In genomic region chr5:139675213-139675612, GRCh38 we compare ENCODE assay signal across 13 cellular contexts. TPM values are rescaled to one million over a fixed set of nuclear protein-coding genes. Genes with fewer than 3 reads are reported as not detected.
DNase-seq lines count a peak whose midpoint lies in the region; FAIRE-seq and TF ChIP-seq lines count a peak whose summit lies in the region.
"Had no signal": no experiment of that assay in that cellular context is flagged by ENCODE, and none has a peak within 500 bp of the region (broad histone marks: within the 10 kb centered on the region; RNA-seq: fewer than 3 reads in every experiment).

No MANE protein-coding gene starts in this region.

- DNase-seq in A673 (ENCODE audit: low spot score) = no peak
- DNase-seq in glomerular visceral epithelial cell (ENCODE audit: extremely low spot score) = peak; percentile 67
- no peak for DNase-seq in osteocyte (ENCODE audit: extremely low spot score, unreplicated experiment)
- no peak for DNase-seq in small intestine
- no peak for DNase-seq in 8988T
- no peak for DNase-seq in CD4-positive, alpha-beta memory T cell
- DNase-seq in AG20443 (ENCODE audit: low spot score) = no peak
- DNase-seq: activated CD4-positive, alpha-beta memory T cell treated with anti-CD3 and anti-CD28 coated beads for 36 hours; GOT3; mesendoderm; stimulated activated CD4-positive, alpha-beta T cell treated with anti-CD3 and anti-CD28 coated beads, Interleukin-4, amount 100 ng/mL, for 24 hours had no signal

- TF ChIP-seq CTCF in A673 (conservative IDR thresholded peaks at IDR 0.05; ENCODE audit: low read depth, low read length) = no peak
- TF ChIP-seq CTCF in OCI-LY1 (IDR thresholded peaks at IDR 0.05; ENCODE audit: low read length) = no peak
- TF ChIP-seq CTCF in osteocyte (IDR thresholded peaks at IDR 0.05) = no peak

- CTCF ChIA-PET in A673 (lab: Charles Lee) = interaction anchor here (0.6 kb wide), 1 partner anchor 91 kb away, joined by 3 read pairs; no protein-coding TSS in a partner anchor
- CTCF ChIA-PET in CD4-positive, alpha-beta memory T cell (lab: Charles Lee; ENCODE audit: partially characterized antibody) = no interaction called here

- H4K20me1 ChIP-seq in OCI-LY1 (ENCODE audit: insufficient read depth, low read length) = no peaks in the 10 kb centered on the region

- H3K4me1 ChIP-seq in A673 (ENCODE audit: insufficient read depth, low read length, poor library complexity, severe bottlenecking) = peaks cover 11% of the 10 kb centered on the region
- peaks cover 48% of the 10 kb centered on the region for H3K4me1 ChIP-seq in OCI-LY1 (ENCODE audit: insufficient read depth, low read length, severe bottlenecking)
- H3K4me1 ChIP-seq in small intestine (ENCODE audit: control insufficient read depth in 2 of 2, insufficient read depth in 1 of 2, low read depth in 1 of 2, low read length in 1 of 2) = no peaks in the 10 kb centered on the region
- H3K4me1 ChIP-seq in CD4-positive, alpha-beta memory T cell (ENCODE audit: insufficient read depth, low read length) = peaks cover 4% of the 10 kb centered on the region

- intact Hi-C loops in A673 (cut with micrococcal nuclease; ENCODE audit: unreplicated experiment) = no loop called here
- intact Hi-C loops in CD4-positive, alpha-beta memory T cell (cut with micrococcal nuclease) = no loop called here

- POLR2A ChIA-PET in A673 (lab: Charles Lee; ENCODE audit: low non-redundant PET) = no interaction called here
- POLR2A ChIA-PET in CD4-positive, alpha-beta memory T cell (lab: Charles Lee; ENCODE audit: partially characterized antibody) = no interaction called here

- peaks cover 88% of the 10 kb centered on the region for H3K4me1 Mint-ChIP-seq in osteocyte (ENCODE audit: unreplicated experiment)
- H3K4me1 Mint-ChIP-seq in CD4-positive, alpha-beta memory T cell = peaks cover 0 to 6% (median 5%) of the 10 kb centered on the region in 4 donors
- H3K4me1 Mint-ChIP-seq: activated T-helper 17 cell treated with anti-CD3 and anti-CD28 coated beads, Interleukin-2, amount 50 U/mL, for 72 hours had no signal

- H3K27ac ChIP-seq in A673 (ENCODE audit: low read depth, low read length, poor library complexity, severe bottlenecking) (peak overlapping the region; percentile 30), OCI-LY1 (ENCODE audit: low read depth, low read length, poor library complexity, severe bottlenecking) (peak overlapping the region; percentile 59), small intestine (ENCODE audit: low read depth in 1 of 2, low read length in 1 of 2) (no peak overlapping the region)
- no peak overlapping the region for H3K27ac ChIP-seq in CD4-positive, alpha-beta memory T cell (ENCODE audit: low read depth, low read length)

- H3K9me2 ChIP-seq in OCI-LY1 (ENCODE audit: low read depth, low read length) = no peaks in the 10 kb centered on the region

- no peak overlapping the region for H3K9ac ChIP-seq in OCI-LY1 (ENCODE audit: low read length)

- peak overlapping the region; percentile 87 for H3K27ac Mint-ChIP-seq in osteocyte (ENCODE audit: unreplicated experiment)
- H3K27ac Mint-ChIP-seq in CD4-positive, alpha-beta memory T cell = peak overlapping the region in 1 of 7 donors; percentile 9
- H3K27ac Mint-ChIP-seq: activated CD4-positive, alpha-beta memory T cell treated with anti-CD3 and anti-CD28 coated beads for 36 hours; activated T-helper 17 cell treated with anti-CD3 and anti-CD28 coated beads, Interleukin-2, amount 50 U/mL, for 72 hours had no signal

- H3K36me3 ChIP-seq in A673 (ENCODE audit: insufficient read depth, low read length, poor library complexity, severe bottlenecking) = no peaks in the 10 kb centered on the region
- peaks cover 11% of the 10 kb centered on the region; the same call in 1 of the 2 replicates for H3K36me3 ChIP-seq in OCI-LY1 (ENCODE audit: insufficient read depth, low read length)
- H3K36me3 ChIP-seq in small intestine (ENCODE audit: control insufficient read depth in 2 of 2, insufficient read depth in 2 of 2, low read length in 2 of 2) = no peaks in the 10 kb centered on the region
- no peaks in the 10 kb centered on the region for H3K36me3 ChIP-seq in CD4-positive, alpha-beta memory T cell (ENCODE audit: insufficient read depth, low read length)

- no peak overlapping the region for H3K4me2 ChIP-seq in OCI-LY1 (ENCODE audit: low read length)

- H3K79me2 ChIP-seq in OCI-LY1 (ENCODE audit: insufficient read depth, low read length) = peaks cover 24% of the 10 kb centered on the region

- no peaks in the 10 kb centered on the region for H3K9me3 Mint-ChIP-seq in osteocyte (ENCODE audit: unreplicated experiment)
- H3K9me3 Mint-ChIP-seq in CD4-positive, alpha-beta memory T cell = no peaks in the 10 kb centered on the region
- H3K9me3 Mint-ChIP-seq: activated CD4-positive, alpha-beta memory T cell treated with anti-CD3 and anti-CD28 coated beads for 36 hours; activated T-helper 17 cell treated with anti-CD3 and anti-CD28 coated beads, Interleukin-2, amount 50 U/mL, for 72 hours had no signal

- no TSS peak for BruUV-seq in A673 (replicated peaks; lab: Mats Ljungman, UMichigan)

- H2AFZ ChIP-seq in OCI-LY1 (ENCODE audit: low read length) = no peak overlapping the region

- H3K4me3 ChIP-seq in A673 (ENCODE audit: low read depth, low read length, poor library complexity, severe bottlenecking) (no peak overlapping the region), OCI-LY1 (ENCODE audit: low read depth, low read length, poor library complexity, severe bottlenecking) (no peak overlapping the region), small intestine (ENCODE audit: low read depth in 1 of 2, low read length in 2 of 2) (no peak overlapping the region)
- no peak overlapping the region for H3K4me3 ChIP-seq in CD4-positive, alpha-beta memory T cell (ENCODE audit: low read length in 2 of 2)

- H3K27me3 Mint-ChIP-seq in osteocyte (ENCODE audit: unreplicated experiment) = no peaks in the 10 kb centered on the region
- H3K27me3 Mint-ChIP-seq in CD4-positive, alpha-beta memory T cell = no peaks in the 10 kb centered on the region
- H3K27me3 Mint-ChIP-seq: activated CD4-positive, alpha-beta memory T cell treated with anti-CD3 and anti-CD28 coated beads for 36 hours; activated T-helper 17 cell treated with anti-CD3 and anti-CD28 coated beads, Interleukin-2, amount 50 U/mL, for 72 hours had no signal

- H3K36me3 Mint-ChIP-seq in osteocyte (ENCODE audit: unreplicated experiment) = peaks cover 16% of the 10 kb centered on the region
- no peaks in the 10 kb centered on the region for H3K36me3 Mint-ChIP-seq in CD4-positive, alpha-beta memory T cell
- H3K36me3 Mint-ChIP-seq: activated CD4-positive, alpha-beta memory T cell treated with anti-CD3 and anti-CD28 coated beads for 36 hours had no signal

- H3K27me3 ChIP-seq in A673 (replicated peaks; ENCODE audit: insufficient read depth, low read depth, low read length, poor library complexity) = no peaks in the 10 kb centered on the region
- H3K27me3 ChIP-seq in OCI-LY1 (ENCODE audit: insufficient read depth, low read length) = no peaks in the 10 kb centered on the region
- no peaks in the 10 kb centered on the region for H3K27me3 ChIP-seq in small intestine (ENCODE audit: control insufficient read depth in 2 of 2, insufficient read depth in 2 of 2, low read length in 2 of 2)
- H3K27me3 ChIP-seq in CD4-positive, alpha-beta memory T cell (ENCODE audit: insufficient read depth, low read length) = no peaks in the 10 kb centered on the region

- H3K9me3 ChIP-seq in A673 (ENCODE audit: low read depth, low read length, poor library complexity, severe bottlenecking) = no peaks in the 10 kb centered on the region
- no peaks in the 10 kb centered on the region for H3K9me3 ChIP-seq in OCI-LY1 (ENCODE audit: low read length)
- no peaks in the 10 kb centered on the region for H3K9me3 ChIP-seq in small intestine (ENCODE audit: control insufficient read depth, low read depth)
- no peaks in the 10 kb centered on the region for H3K9me3 ChIP-seq in CD4-positive, alpha-beta memory T cell (ENCODE audit: control insufficient read depth in 1 of 2, low read length in 2 of 2)

- 89 to 93% (median 91%) methylated on average over 4 of the region's 4 CpGs for WGBS in small intestine, 3 donors

- FAIRE-seq in small intestine (lab: Jason Lieb, UNC) = no peak

- no peak overlapping the region for H3K4me3 Mint-ChIP-seq in osteocyte (ENCODE audit: unreplicated experiment)
- no peak overlapping the region for H3K4me3 Mint-ChIP-seq in CD4-positive, alpha-beta memory T cell
- H3K4me3 Mint-ChIP-seq: activated CD4-positive, alpha-beta memory T cell treated with anti-CD3 and anti-CD28 coated beads for 36 hours; activated T-helper 17 cell treated with anti-CD3 and anti-CD28 coated beads, Interleukin-2, amount 50 U/mL, for 72 hours had no signal

- no peaks in the 10 kb centered on the region for H3F3A ChIP-seq in OCI-LY1 (ENCODE audit: insufficient read depth, low read length)

RNA-seq across cellular contexts. Expression of gene CXXC5, which starts 27.1 kb away (rescaled TPM):
- 56.4 and 57.2 TPM in 2 replicates for total RNA-seq in A673 (2021)
- 239 and 259 TPM in 2 replicates for total RNA-seq in osteocyte
- 10 to 100 TPM in 2 of 3 donors, 1 to 10 TPM in 1; 3.8 to 21.9 (median 14.6) TPM for polyA plus RNA-seq in small intestine
- 1 to 10 TPM; 1.6 to 3.6 TPM for total RNA-seq in CD4-positive, alpha-beta memory T cell
- polyA plus RNA-seq in CD4-positive, alpha-beta memory T cell = 1 to 10 TPM; 2.7 to 5.5 TPM

Comparison
In these comparisons a context has a peak if more than half of its experiments do, and no peak if none do; other contexts are left out.
1. H3K27ac ChIP-seq: peak in A673 (single experiment) and OCI-LY1 (single experiment); none in small intestine (0 of 2) and CD4-positive, alpha-beta memory T cell (single experiment).
2. RNA of gene CXXC5, which starts 27.1 kb away (total RNA-seq): 239 to 259 TPM in osteocyte and 56.4 to 57.2 TPM in A673; 1.6 to 3.6 TPM in CD4-positive, alpha-beta memory T cell; every median in the first group is over 10 times any median in the second.